ENCODE assay signal across 20 cellular contexts in genomic region chr10:19683326-19683725, GRCh38.
DNase-seq lines count a peak whose midpoint lies in the region; ATAC-seq and TF ChIP-seq lines count a peak whose summit lies in the region.
"Had no signal": no experiment of that assay in that cellular context is flagged by ENCODE, and none has a peak within 500 bp of the region (broad histone marks: within the 10 kb centered on the region; RNA-seq: fewer than 3 reads in every experiment).

No MANE protein-coding gene starts in this region.

- no TSS peak for BruUV-seq in PC-3 (replicated peaks; lab: Mats Ljungman, UMichigan)

- POLR2A ChIA-PET in PC-3 (lab: Charles Lee; ENCODE audit: unreplicated experiment) = no interaction called here

- CTCF ChIA-PET in PC-3 (lab: Charles Lee) = no interaction called here

- in situ Hi-C loops in astrocyte of the spinal cord (cut with HindIII; ENCODE audit: low sequenced_read_pairs) = no loop called here

- H3K27ac ChIP-seq in GM23338 (ENCODE audit: low read depth) (no peak overlapping the region), ovary (no peak overlapping the region), PC-3 (ENCODE audit: low read length) (no peak overlapping the region)
- H3K27ac ChIP-seq: C4-2B had no signal

- no peak overlapping the region for H3K4me2 ChIP-seq in GM23338
- no peak overlapping the region for H3K4me2 ChIP-seq in PC-3 (ENCODE audit: low read length)
- H3K4me2 ChIP-seq: SK-N-SH had no signal

- H3K4me3 Mint-ChIP-seq in GM23338 (no peak overlapping the region), nephron (no peak overlapping the region)
- H3K4me3 Mint-ChIP-seq: CD8-positive, alpha-beta memory T cell had no signal

- H3K4me1 ChIP-seq in GM23338 (ENCODE audit: insufficient read depth) (no peaks in the 10 kb centered on the region), ovary (ENCODE audit: insufficient read depth) (no peaks in the 10 kb centered on the region), PC-3 (ENCODE audit: insufficient read depth, low read length) (no peaks in the 10 kb centered on the region)

- H3K9me3 ChIP-seq in ovary (no peaks in the 10 kb centered on the region), PC-3 (ENCODE audit: low read length) (no peaks in the 10 kb centered on the region)
- H3K9me3 ChIP-seq: SK-N-SH had no signal

- intact Hi-C loops in ovary (cut with DNase I) = no loop called here
- intact Hi-C loops in PC-3 (cut with micrococcal nuclease) = no loop called here

- DNase-seq in GM23338 (ENCODE audit: low spot score) = no peak
- peak; percentile 32 for DNase-seq in astrocyte of the spinal cord (ENCODE audit: low read depth, low spot score)
- peak; percentile 32 for DNase-seq in kidney glomerular epithelial cell (lab: John Stamatoyannopoulos, UW)
- no peak for DNase-seq in RKO (ENCODE audit: low spot score)
- no peak for DNase-seq in ovary
- DNase-seq in PC-3 = no peak
- DNase-seq in NCI-H82 (lab: John Stamatoyannopoulos, UW) = no peak
- DNase-seq: 8988T; AML-193; CD8-positive, alpha-beta memory T cell; GDM1; Karpas-422; NCI-H1417 treated with DMSO at 0.1 percent for 48 hours; NCI-H187; NCI-H2107; NCI-H69; SIG-M5; SK-N-SH had no signal

- 53 to 55% (median 54%) methylated on average over 3 of the region's 3 CpGs for WGBS in ovary, 3 donors

- no peaks in the 10 kb centered on the region for H3F3A ChIP-seq in GM23338 (replicated peaks; ENCODE audit: low read depth)
- H3F3A ChIP-seq in PC-3 (ENCODE audit: low read length, unreplicated experiment) = no peaks in the 10 kb centered on the region

- H3K36me3 ChIP-seq in GM23338 (ENCODE audit: insufficient read depth) (no peaks in the 10 kb centered on the region), ovary (no peaks in the 10 kb centered on the region), PC-3 (ENCODE audit: low read depth, low read length) (no peaks in the 10 kb centered on the region)

- H3K27me3 Mint-ChIP-seq in GM23338 (ENCODE audit: insufficient read depth, low read depth, poor library complexity) (no peaks in the 10 kb centered on the region), nephron (ENCODE audit: low read depth) (peaks cover 5% of the 10 kb centered on the region)

- H3K79me2 ChIP-seq in GM23338 (replicated peaks; ENCODE audit: insufficient read depth) (no peaks in the 10 kb centered on the region), PC-3 (ENCODE audit: low read length) (no peaks in the 10 kb centered on the region)

- no peaks in the 10 kb centered on the region for H3K4me1 Mint-ChIP-seq in GM23338
- H3K4me1 Mint-ChIP-seq in nephron = peaks cover 14% of the 10 kb centered on the region
- H3K4me1 Mint-ChIP-seq: CD8-positive, alpha-beta memory T cell had no signal

- H2AFZ ChIP-seq in GM23338 = 0 out of 2 replicates have a peak overlapping the region, but pooled peaks have one; percentile 18
- no peak overlapping the region for H2AFZ ChIP-seq in PC-3 (ENCODE audit: low read length)

- H3K9ac ChIP-seq in PC-3 (ENCODE audit: low read length) = no peak overlapping the region
- H3K9ac ChIP-seq: SK-N-SH had no signal

- H3K36me3 Mint-ChIP-seq in GM23338 (ENCODE audit: low read depth) (no peaks in the 10 kb centered on the region; the same call in 2 of the 3 replicates), nephron (ENCODE audit: low read depth) (no peaks in the 10 kb centered on the region)
- H3K36me3 Mint-ChIP-seq: CD8-positive, alpha-beta memory T cell had no signal

- no peaks in the 10 kb centered on the region for H3K27me3 ChIP-seq in GM23338 (ENCODE audit: insufficient read depth)
- H3K27me3 ChIP-seq in ovary = no peaks in the 10 kb centered on the region
- no peaks in the 10 kb centered on the region for H3K27me3 ChIP-seq in PC-3 (ENCODE audit: low read length)

- no peak for TF ChIP-seq EP300 in ovary (IDR thresholded peaks at IDR 0.05)

- ATAC-seq in GM23338 = peak; percentile 27; the same call in 1 of the 3 replicates
- ATAC-seq in PC-3 = no peak

- TF ChIP-seq POLR2A in ovary (IDR thresholded peaks at IDR 0.05) = no peak

- no peaks in the 10 kb centered on the region for H3K9me2 ChIP-seq in GM23338 (ENCODE audit: insufficient read depth)
- no peaks in the 10 kb centered on the region for H3K9me2 ChIP-seq in PC-3 (replicated peaks; ENCODE audit: low read length)
- H3K9me2 ChIP-seq: SK-N-SH had no signal

- H3K4me3 ChIP-seq in GM23338 = no peak overlapping the region
- no peak overlapping the region for H3K4me3 ChIP-seq in astrocyte of the spinal cord (ENCODE audit: low read depth, low read length)
- no peak overlapping the region for H3K4me3 ChIP-seq in ovary
- no peak overlapping the region for H3K4me3 ChIP-seq in PC-3 (ENCODE audit: low read length)

- no peaks in the 10 kb centered on the region for H4K20me1 ChIP-seq in GM23338 (replicated peaks; ENCODE audit: insufficient read depth)
- no peaks in the 10 kb centered on the region for H4K20me1 ChIP-seq in PC-3 (ENCODE audit: low read length)

- TF ChIP-seq CTCF in GM23338 (conservative IDR thresholded peaks at IDR 0.05; ENCODE audit: low read depth in 2 of 2) = no peak
- no peak for TF ChIP-seq CTCF in astrocyte of the spinal cord (IDR thresholded peaks at IDR 0.05; ENCODE audit: low read depth, low read length)
- no peak for TF ChIP-seq CTCF in nephron (IDR thresholded peaks at IDR 0.05; ENCODE audit: unreplicated experiment in 3 of 3)
- TF ChIP-seq CTCF in ovary (IDR thresholded peaks at IDR 0.05) = no peak
- TF ChIP-seq CTCF in PC-3 (conservative IDR thresholded peaks at IDR 0.05; ENCODE audit: low read depth, low read length) = no peak

- H3K9me3 Mint-ChIP-seq in GM23338 (no peaks in the 10 kb centered on the region; the same call in 2 of the 3 replicates), nephron (peaks cover 28% of the 10 kb centered on the region)

- no peak overlapping the region for H3K27ac Mint-ChIP-seq in GM23338
- H3K27ac Mint-ChIP-seq in nephron = peak overlapping the region; percentile 93 to 99 (median 98)
- H3K27ac Mint-ChIP-seq: CD8-positive, alpha-beta memory T cell had no signal

TF ChIP-seq in GM23338, 12 proteins besides CTCF, POLR2A, EP300 and RAD21:
- no peak for TF ChIP-seq CREB1 (CRISPR knock-in tag; IDR thresholded peaks at IDR 0.05; ENCODE audit: low read depth)
- no peak for TF ChIP-seq NANOG (IDR thresholded peaks at IDR 0.05; ENCODE audit: borderline replicate concordance)
- TF ChIP-seq, protein P1, sequence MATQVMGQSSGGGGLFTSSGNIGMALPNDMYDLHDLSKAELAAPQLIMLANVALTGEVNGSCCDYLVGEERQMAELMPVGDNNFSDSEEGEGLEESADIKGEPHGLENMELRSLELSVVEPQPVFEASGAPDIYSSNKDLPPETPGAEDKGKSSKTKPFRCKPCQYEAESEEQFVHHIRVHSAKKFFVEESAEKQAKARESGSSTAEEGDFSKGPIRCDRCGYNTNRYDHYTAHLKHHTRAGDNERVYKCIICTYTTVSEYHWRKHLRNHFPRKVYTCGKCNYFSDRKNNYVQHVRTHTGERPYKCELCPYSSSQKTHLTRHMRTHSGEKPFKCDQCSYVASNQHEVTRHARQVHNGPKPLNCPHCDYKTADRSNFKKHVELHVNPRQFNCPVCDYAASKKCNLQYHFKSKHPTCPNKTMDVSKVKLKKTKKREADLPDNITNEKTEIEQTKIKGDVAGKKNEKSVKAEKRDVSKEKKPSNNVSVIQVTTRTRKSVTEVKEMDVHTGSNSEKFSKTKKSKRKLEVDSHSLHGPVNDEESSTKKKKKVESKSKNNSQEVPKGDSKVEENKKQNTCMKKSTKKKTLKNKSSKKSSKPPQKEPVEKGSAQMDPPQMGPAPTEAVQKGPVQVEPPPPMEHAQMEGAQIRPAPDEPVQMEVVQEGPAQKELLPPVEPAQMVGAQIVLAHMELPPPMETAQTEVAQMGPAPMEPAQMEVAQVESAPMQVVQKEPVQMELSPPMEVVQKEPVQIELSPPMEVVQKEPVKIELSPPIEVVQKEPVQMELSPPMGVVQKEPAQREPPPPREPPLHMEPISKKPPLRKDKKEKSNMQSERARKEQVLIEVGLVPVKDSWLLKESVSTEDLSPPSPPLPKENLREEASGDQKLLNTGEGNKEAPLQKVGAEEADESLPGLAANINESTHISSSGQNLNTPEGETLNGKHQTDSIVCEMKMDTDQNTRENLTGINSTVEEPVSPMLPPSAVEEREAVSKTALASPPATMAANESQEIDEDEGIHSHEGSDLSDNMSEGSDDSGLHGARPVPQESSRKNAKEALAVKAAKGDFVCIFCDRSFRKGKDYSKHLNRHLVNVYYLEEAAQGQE (IDR thresholded peaks at IDR 0.05; ENCODE audit: unreplicated experiment) = no peak
- TF ChIP-seq ZNF331 (CRISPR knock-in tag; IDR thresholded peaks at IDR 0.05; ENCODE audit: low read depth) = no peak
- TF ChIP-seq ETS1 (IDR thresholded peaks at IDR 0.05) = no peak
- TF ChIP-seq ZNF114 (CRISPR knock-in tag; IDR thresholded peaks at IDR 0.05) = no peak

Comparison
In these comparisons a context has a peak if more than half of its experiments do, and no peak if none do; other contexts are left out.
1. DNase-seq: peak in astrocyte of the spinal cord (single experiment) and kidney glomerular epithelial cell (single experiment); none in GM23338 (single experiment), RKO (single experiment), ovary (0 of 5), PC-3 (single experiment) and NCI-H82 (single experiment).